8 cellular contexts compared by ENCODE assay signal in genomic region chr20:37693203-37693602, GRCh38. TPM values are rescaled to one million over a fixed set of nuclear protein-coding genes. Genes with fewer than 3 reads are reported as not detected.
DNase-seq lines count a peak whose midpoint lies in the region; ATAC-seq, FAIRE-seq and TF ChIP-seq lines count a peak whose summit lies in the region.

No MANE protein-coding gene starts in this region.

- ATAC-seq in GM12878 (no peak), GM21526 (IDR thresholded peaks at IDR 0.05; ENCODE audit: low FRiP score, unreplicated experiment) (no peak), HG03175 (IDR thresholded peaks at IDR 0.05; ENCODE audit: unreplicated experiment) (no peak), HG02798 (IDR thresholded peaks at IDR 0.05; ENCODE audit: poor library complexity, unreplicated experiment) (no peak)

- in situ Hi-C loops in GM12878 (cut with MboI), result no loop called here

- H3K4me1 ChIP-seq in ACC112 (ENCODE audit: control insufficient read depth, insufficient read depth, low read length, unreplicated experiment) (peaks cover 8% of the 10 kb centered on the region), GM12878 (ENCODE audit: control insufficient read depth, insufficient read depth, low read length) (peaks cover 14% of the 10 kb centered on the region), mucosa of rectum (ENCODE audit: control insufficient read depth in 2 of 2, insufficient read depth in 2 of 2, low read length in 2 of 2) (peaks cover 3% of the 10 kb centered on the region in 2 donors)

- H3K27ac Mint-ChIP-seq in HFFc6, result no peak overlapping the region

- H4K20me1 ChIP-seq in GM12878 (ENCODE audit: control insufficient read depth, insufficient read depth), result no peaks in the 10 kb centered on the region

- RAD21 ChIA-PET in GM12878 (lab: Charles Lee; ENCODE audit: unreplicated experiment), result no interaction called here

- H3K4me3 Mint-ChIP-seq in HFFc6, result peak overlapping the region; percentile 98

- TF ChIP-seq EP300 in GM12878 (IDR thresholded peaks at IDR 0.05; ENCODE audit: borderline replicate concordance in 1 of 2, control insufficient read depth in 1 of 2, low read depth in 2 of 2, low read length in 2 of 2), result no peak

- H3K9me3 ChIP-seq in GM12878 (replicated peaks; ENCODE audit: control insufficient read depth, insufficient read depth, low read length), result no peaks in the 10 kb centered on the region; the same call in 2 of the 3 replicates
- H3K9me3 ChIP-seq in mucosa of rectum (ENCODE audit: control insufficient read depth in 2 of 2, low read length in 2 of 2), result no peaks in the 10 kb centered on the region

- peak overlapping the region; percentile 36; the same call in 1 of the 2 replicates for H3K4me2 ChIP-seq in GM12878 (ENCODE audit: control insufficient read depth, insufficient read depth)

- no peaks in the 10 kb centered on the region for H3K9me3 Mint-ChIP-seq in HFFc6

- SMC1A ChIA-PET in GM12878 (lab: Charles Lee; ENCODE audit: uncharacterized antibody, unreplicated experiment), result no interaction called here

- no peak for DNase-seq in HFFc6
- DNase-seq in GM12878 (ENCODE audit: low read depth, low spot score), result no peak
- no peak for DNase-seq in occipital lobe (lab: John Stamatoyannopoulos, UW)

- TF ChIP-seq RAD21 in GM12878 (IDR thresholded peaks at IDR 0.05; ENCODE audit: insufficient read depth, low read depth, low read length), result no peak

- no peaks in the 10 kb centered on the region for H3K36me3 ChIP-seq in ACC112 (ENCODE audit: insufficient read depth, low read length)
- H3K36me3 ChIP-seq in GM12878 (ENCODE audit: control insufficient read depth in 2 of 2, insufficient read depth in 2 of 2, low read length in 1 of 2), result no peaks in the 10 kb centered on the region
- H3K36me3 ChIP-seq in mucosa of rectum (ENCODE audit: control insufficient read depth in 2 of 2, insufficient read depth in 2 of 2, low read length in 2 of 2), result peaks cover 0 to 3% of the 10 kb centered on the region in 2 donors

- FAIRE-seq in GM12878 (lab: Jason Lieb, UNC), result no peak

- CTCF ChIA-PET in GM12878 (lab: Yijun Ruan, JAX), result no interaction called here

- TF ChIP-seq POLR2A in GM12878 (IDR thresholded peaks at IDR 0.05; ENCODE audit: low read depth, low read length), result no peak

- POLR2A ChIA-PET in GM12878 (lab: Charles Lee), result no interaction called here

- BruUV-seq in GM12878 (replicated peaks; lab: Mats Ljungman, UMichigan), result no TSS peak

- H3K27me3 ChIP-seq in ACC112 (ENCODE audit: insufficient read depth, low read length) (no peaks in the 10 kb centered on the region), GM12878 (replicated peaks in 1 of 2; ENCODE audit: control insufficient read depth in 2 of 2, insufficient read depth in 2 of 2, low read length in 1 of 2) (no peaks in the 10 kb centered on the region), mucosa of rectum (ENCODE audit: control insufficient read depth in 2 of 2, insufficient read depth in 2 of 2, low read length in 2 of 2) (peaks cover 0 to 2% of the 10 kb centered on the region in 2 donors)

- peaks cover 36% of the 10 kb centered on the region for H3K79me2 ChIP-seq in ACC112 (ENCODE audit: control insufficient read depth, insufficient read depth, low read length, unreplicated experiment)
- H3K79me2 ChIP-seq in GM12878 (ENCODE audit: control insufficient read depth, insufficient read depth, low read length), result peaks cover 31% of the 10 kb centered on the region

- peaks cover 5% of the 10 kb centered on the region; the same call in 1 of the 2 replicates for H3K27me3 Mint-ChIP-seq in HFFc6 (ENCODE audit: insufficient read depth)

- 100% methylated on average over 2 of the region's 2 CpGs for WGBS in GM12878 (ENCODE audit: insufficient coverage, insufficient replicate concordance, low lambda C conversion rate, missing lambda C conversion rate)

- H3K4me1 Mint-ChIP-seq in HFFc6 (ENCODE audit: low read depth), result peaks cover 24% of the 10 kb centered on the region

- H2AFZ ChIP-seq in ACC112 (ENCODE audit: low read length, unreplicated experiment) (peak overlapping the region; percentile 86), GM12878 (ENCODE audit: control insufficient read depth, low read depth, low read length) (peak overlapping the region; percentile 87)

- TF ChIP-seq CTCF in HFFc6 (IDR thresholded peaks at IDR 0.05), result no peak
- no peak for TF ChIP-seq CTCF in GM12878 (IDR thresholded peaks at IDR 0.05 in 2 of 3, conservative IDR thresholded peaks at IDR 0.05 in 1 of 3; ENCODE audit: control insufficient read depth in 2 of 3, extremely low read depth in 1 of 3, insufficient read depth in 1 of 3, low read depth in 3 of 3, low read length in 3 of 3)

- intact Hi-C loops in GM12878 (cut with micrococcal nuclease; ENCODE audit: unreplicated experiment), result no loop called here

- H3K4me3 ChIP-seq in ACC112 (ENCODE audit: low read depth, low read length) (peak overlapping the region; percentile 93), GM12878 (peak overlapping the region; percentile 60; the same call in 1 of the 2 replicates), mucosa of rectum (ENCODE audit: low read length in 2 of 2) (peak overlapping the region; percentile 74 to 94)

- peaks cover 5% of the 10 kb centered on the region; the same call in 1 of the 2 replicates for H3K36me3 Mint-ChIP-seq in HFFc6 (ENCODE audit: low read depth)

- H3K27ac ChIP-seq in ACC112 (ENCODE audit: low read depth, low read length), result peak overlapping the region; percentile 58
- no peak overlapping the region for H3K27ac ChIP-seq in GM12878 (ENCODE audit: control insufficient read depth, insufficient read depth)
- H3K27ac ChIP-seq in mucosa of rectum (ENCODE audit: low read depth in 2 of 2, low read length in 2 of 2), result no peak overlapping the region

- H3K9ac ChIP-seq in GM12878 (ENCODE audit: control insufficient read depth, insufficient read depth, low read length) (no peak overlapping the region; the same call in 1 of the 2 replicates), mucosa of rectum (ENCODE audit: low read depth in 1 of 2, low read length in 2 of 2) (no peak overlapping the region)

TF ChIP-seq in GM12878, 131 proteins besides CTCF, POLR2A, EP300 and RAD21 (continues in another document):
- TF ChIP-seq ZNF622 (IDR thresholded peaks at IDR 0.05) (no peak), CHD4 (IDR thresholded peaks at IDR 0.05) (no peak), IRF5 (IDR thresholded peaks at IDR 0.05; ENCODE audit: borderline replicate concordance) (no peak), KAT2A (conservative IDR thresholded peaks at IDR 0.05; ENCODE audit: control insufficient read depth, low read depth, low read length) (no peak), MLLT1 (IDR thresholded peaks at IDR 0.05) (no peak)

RNA-seq across cellular contexts. Expression of gene CTNNBL1, which starts 0.6 kb away (rescaled TPM):
- 10 to 100 TPM; 49.7 to 62.4 (median 59.5) TPM for total RNA-seq in HFFc6 (2021; fragmentation: NEBNext Ultra II Directional; extraction: Animal tissue kit (Norgen Biotek cat#: 25700))
- 38.7 and 40.1 TPM in 2 replicates for total RNA-seq in GM12878 (2013; cell fraction: nucleolus; rRNA removed)
- total RNA-seq in GM12878 (2014; rRNA removed), result 43.1 TPM in 2 replicates
- 63.3 and 64.7 TPM in 2 replicates for total RNA-seq in GM12878 (2014; rRNA removed; fragmentation: Illumina TruSeq; extraction: Trizol)
- 79.7 and 87.3 TPM in 2 replicates for total RNA-seq in GM12878 (2021)
- polyA plus RNA-seq in GM12878 (2011; ENCODE audit: low read depth), result 41.2 TPM
- polyA plus RNA-seq in GM12878 (2011; rRNA removed), result 37.8 and 46.2 TPM in 2 replicates
- polyA plus RNA-seq in GM12878 (2011; cell fraction: cytosol; rRNA removed), result 35.0 and 39.9 TPM in 2 replicates
- polyA plus RNA-seq in GM12878 (2011; cell fraction: nucleus; rRNA removed), result 27.3 and 29.7 TPM in 2 replicates
- 59.1 and 60.9 TPM in 2 replicates for polyA plus RNA-seq in GM12878 (2012)
- 69.6 and 82.7 TPM in 2 replicates for polyA plus RNA-seq in GM12878 (2014; fragmentation: Illumina TruSeq; extraction: Trizol)
- polyA plus RNA-seq in GM12878 (2014; fragmentation: Nextera tagmentation; extraction: Ambion mirVana), result 100 to 1,000 TPM in 1 of 2 experiments, 10 to 100 TPM in 1; 66.1 to 102 TPM
- 59.9 and 62.8 TPM in 2 replicates for polyA plus RNA-seq in GM12878 (2014; rRNA removed)
- polyA plus RNA-seq in GM12878 (2016; fragmentation: Nextera tagmentation; extraction: Ambion mirVana), result 100 to 1,000 TPM; 102 TPM
- 41.7 and 48.8 TPM in 2 replicates for polyA minus RNA-seq in GM12878 (2011; rRNA and poly(A)+ RNA removed)
- polyA minus RNA-seq in GM12878 (2011; cell fraction: cytosol; rRNA and poly(A)+ RNA removed), result 13.4 and 18.1 TPM in 2 replicates
- 16.9 and 26.8 TPM in 2 replicates for polyA minus RNA-seq in GM12878 (2011; cell fraction: nucleus; rRNA and poly(A)+ RNA removed)
- total RNA-seq in occipital lobe, result 26.5 TPM
